ENCODE assay signal across 2 cellular contexts in genomic region chr4:138899999-138900398, GRCh38.
TF ChIP-seq lines count a peak whose summit lies in the region.

No MANE protein-coding gene starts in this region.

TF ChIP-seq in IMR-90, 13 proteins besides CTCF, POLR2A, EP300 and RAD21:
- TF ChIP-seq NFE2L2 (IDR thresholded peaks at IDR 0.05; ENCODE audit: low read depth, low read length) = peak; percentile 84
- no peak for TF ChIP-seq ELK1 (IDR thresholded peaks at IDR 0.05; ENCODE audit: borderline replicate concordance, low read depth, low read length)

TF ChIP-seq in H1, 55 proteins besides CTCF, POLR2A, EP300 and RAD21:
- TF ChIP-seq SIN3A (conservative IDR thresholded peaks at IDR 0.05 in 1 of 2, IDR thresholded peaks at IDR 0.05 in 1 of 2; ENCODE audit: low read depth in 1 of 2, low read length in 2 of 2) (no peak), JUN (IDR thresholded peaks at IDR 0.05; ENCODE audit: low read depth, low read length) (no peak), POU5F1 (IDR thresholded peaks at IDR 0.05; ENCODE audit: low read depth, low read length) (no peak), GABPA (IDR thresholded peaks at IDR 0.05; ENCODE audit: borderline replicate concordance, insufficient read depth, low read length) (no peak), PHF8 (conservative IDR thresholded peaks at IDR 0.05; ENCODE audit: low read depth, low read length) (no peak), CEBPB (IDR thresholded peaks at IDR 0.05; ENCODE audit: low read depth, low read length) (no peak), ATF3 (IDR thresholded peaks at IDR 0.05; ENCODE audit: insufficient read depth, low read depth, low read length) (no peak), CHD2 (IDR thresholded peaks at IDR 0.05; ENCODE audit: low read length) (no peak), CTBP2 (IDR thresholded peaks at IDR 0.05; ENCODE audit: borderline replicate concordance, insufficient read depth, insufficient read length, low read length) (no peak), RFX5 (IDR thresholded peaks at IDR 0.05; ENCODE audit: borderline replicate concordance, low read depth, low read length) (no peak)
